1 cellular context compared by ENCODE assay signal in genomic region chr2:98464772-98465310, GRCh38.
TF ChIP-seq lines count a peak whose summit lies in the region.

No MANE protein-coding gene starts in this region.

TF ChIP-seq in K562, 482 proteins besides CTCF, POLR2A, EP300 and RAD21 (continued from another document):
- TF ChIP-seq MGA (IDR thresholded peaks at IDR 0.05) = peak; percentile 90
- peak; percentile 72 for TF ChIP-seq USF1 (CRISPR knock-in tag; IDR thresholded peaks at IDR 0.05)
- TF ChIP-seq ZNF431 (CRISPR knock-in tag; IDR thresholded peaks at IDR 0.05) = peak; percentile 74
- TF ChIP-seq ZNF12 (CRISPR knock-in tag; IDR thresholded peaks at IDR 0.05) = peak; percentile 99
- no peak for TF ChIP-seq HNRNPK (IDR thresholded peaks at IDR 0.05; ENCODE audit: low read depth, low read length, poor library complexity, severe bottlenecking)
